ENCODE assay signal across 11 cellular contexts in the genomic region with DNA sequence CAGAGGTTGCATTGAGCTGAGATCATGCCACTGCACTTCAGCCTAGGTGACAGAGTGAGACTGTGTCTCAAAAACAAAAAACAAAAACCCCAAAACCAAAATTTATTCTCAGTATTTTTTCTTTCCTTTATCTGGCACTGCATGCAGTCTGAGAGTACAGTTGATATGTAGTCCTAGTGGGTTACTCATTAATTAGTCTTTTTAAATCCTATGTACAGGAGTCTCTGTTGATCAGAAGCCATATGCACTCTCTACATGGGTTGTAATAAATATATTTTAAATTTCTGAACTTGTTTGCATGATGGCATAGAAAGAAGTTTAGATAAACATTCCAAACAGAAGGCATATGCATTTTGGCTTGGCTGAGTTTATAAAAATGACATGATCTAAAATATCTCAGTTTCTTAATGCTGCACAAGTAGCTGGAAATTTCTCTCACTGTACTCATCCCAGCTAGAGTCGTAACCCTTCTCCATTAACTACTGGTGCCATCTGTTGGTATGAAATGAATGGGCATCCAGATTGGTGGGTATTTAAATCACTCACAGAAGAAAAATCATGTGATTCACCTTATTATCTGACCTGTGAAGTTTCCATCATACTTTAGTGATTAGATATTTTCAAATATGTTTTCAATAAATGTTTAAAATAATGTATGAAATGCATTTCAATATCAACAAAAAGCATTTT.
DNase-seq lines count a peak whose midpoint lies in the region; ATAC-seq, FAIRE-seq and TF ChIP-seq lines count a peak whose summit lies in the region.
"Had no signal": no experiment of that assay in that cellular context is flagged by ENCODE, and none has a peak within 500 bp of the region (broad histone marks: within the 10 kb centered on the region; RNA-seq: fewer than 3 reads in every experiment).

No MANE protein-coding gene starts in this region.

- peaks cover 14% of the 10 kb centered on the region for H3K27me3 ChIP-seq in RWPE2 (ENCODE audit: insufficient read depth, poor library complexity, severe bottlenecking)

- no peak overlapping the region for H3K9ac ChIP-seq in kidney (ENCODE audit: low read length in 2 of 2)

- H3K36me3 ChIP-seq in RWPE2 (ENCODE audit: low read depth) (no peaks in the 10 kb centered on the region), kidney (ENCODE audit: control insufficient read depth in 1 of 2, insufficient read depth in 2 of 2, low read length in 2 of 2) (no peaks in the 10 kb centered on the region)

- intact Hi-C loops in kidney (cut with DNase I), result no loop called here

- peak; percentile 42; the same call in 1 of the 2 replicates for TF ChIP-seq RAD21 in Ishikawa (IDR thresholded peaks at IDR 0.05; ENCODE audit: low read depth)

- H3K9me3 Mint-ChIP-seq in endothelial cell (ENCODE audit: unreplicated experiment), result no peaks in the 10 kb centered on the region
- H3K9me3 Mint-ChIP-seq: activated CD4-positive, alpha-beta memory T cell treated with anti-CD3 and anti-CD28 coated beads, Interleukin-2, amount 10 ng/mL, durations not matched to agents 7 days and 5 days had no signal

- H3K4me1 ChIP-seq in RWPE2 (ENCODE audit: insufficient read depth, poor library complexity, severe bottlenecking), result no peaks in the 10 kb centered on the region
- H3K4me1 ChIP-seq in kidney (ENCODE audit: control insufficient read depth in 1 of 2, insufficient read depth in 1 of 2, low read depth in 1 of 2, low read length in 2 of 2), result no peaks in the 10 kb centered on the region

- no peak overlapping the region for H3K27ac Mint-ChIP-seq in endothelial cell (ENCODE audit: unreplicated experiment)
- H3K27ac Mint-ChIP-seq: activated CD4-positive, alpha-beta memory T cell treated with anti-CD3 and anti-CD28 coated beads, Interleukin-2, amount 10 ng/mL, durations not matched to agents 7 days and 5 days had no signal

- H3K27me3 Mint-ChIP-seq in endothelial cell (ENCODE audit: unreplicated experiment), result no peaks in the 10 kb centered on the region
- H3K27me3 Mint-ChIP-seq: activated CD4-positive, alpha-beta memory T cell treated with anti-CD3 and anti-CD28 coated beads, Interleukin-2, amount 10 ng/mL, durations not matched to agents 7 days and 5 days had no signal

- H3K4me3 Mint-ChIP-seq in endothelial cell (ENCODE audit: unreplicated experiment), result no peak overlapping the region
- H3K4me3 Mint-ChIP-seq: activated CD4-positive, alpha-beta memory T cell treated with anti-CD3 and anti-CD28 coated beads, Interleukin-2, amount 10 ng/mL, durations not matched to agents 7 days and 5 days had no signal

- TF ChIP-seq EP300 in Ishikawa (IDR thresholded peaks at IDR 0.05; ENCODE audit: borderline replicate concordance), result no peak

- H3K4me3 ChIP-seq in RWPE2 (ENCODE audit: severe bottlenecking), result no peak overlapping the region
- H3K4me3 ChIP-seq in kidney (ENCODE audit: low read length in 2 of 2), result no peak overlapping the region
- H3K4me3 ChIP-seq in coronary artery, result no peak overlapping the region

- H3K9me3 ChIP-seq in RWPE2 (ENCODE audit: severe bottlenecking) (no peaks in the 10 kb centered on the region), kidney (ENCODE audit: control insufficient read depth in 1 of 2, low read length in 2 of 2) (no peaks in the 10 kb centered on the region)

- H3K4me1 Mint-ChIP-seq in endothelial cell (ENCODE audit: unreplicated experiment), result no peaks in the 10 kb centered on the region
- H3K4me1 Mint-ChIP-seq: activated CD4-positive, alpha-beta memory T cell treated with anti-CD3 and anti-CD28 coated beads, Interleukin-2, amount 10 ng/mL, durations not matched to agents 7 days and 5 days had no signal

- DNase-seq in A172 (ENCODE audit: low spot score), result peak; percentile 36
- DNase-seq in RWPE2 (ENCODE audit: low spot score), result no peak
- DNase-seq in kidney, result no peak
- DNase-seq in NK-92 (lab: John Stamatoyannopoulos, UW; ENCODE audit: unreplicated experiment), result no peak
- DNase-seq in endothelial cell (ENCODE audit: low spot score), result no peak
- DNase-seq in coronary artery (ENCODE audit: low spot score), result no peak
- DNase-seq: activated CD4-positive, alpha-beta memory T cell treated with anti-CD3 and anti-CD28 coated beads, Interleukin-2, amount 10 ng/mL, durations not matched to agents 7 days and 5 days; amniotic stem cell; HCEC 1CT had no signal

- no peak overlapping the region for H3K27ac ChIP-seq in RWPE2 (ENCODE audit: poor library complexity, severe bottlenecking)
- H3K27ac ChIP-seq in kidney (ENCODE audit: low read depth in 2 of 2, low read length in 2 of 2), result no peak overlapping the region
- H3K27ac ChIP-seq in coronary artery, result no peak overlapping the region

- TF ChIP-seq CTCF in RWPE2 (IDR thresholded peaks at IDR 0.05; ENCODE audit: poor library complexity, severe bottlenecking) (peak; percentile 76), kidney (IDR thresholded peaks at IDR 0.05; ENCODE audit: borderline replicate concordance, extremely low read depth, insufficient read depth) (no peak), endothelial cell (IDR thresholded peaks at IDR 0.05; ENCODE audit: unreplicated experiment) (no peak), coronary artery (IDR thresholded peaks at IDR 0.05) (no peak)

- ATAC-seq in RWPE2 (ENCODE audit: low read depth), result peak; percentile 82
- no peak for ATAC-seq in GM19324 (IDR thresholded peaks at IDR 0.05; ENCODE audit: low FRiP score, unreplicated experiment)

- peak; percentile 47 for FAIRE-seq in kidney (lab: Jason Lieb, UNC)

- no peaks in the 10 kb centered on the region for H3K36me3 Mint-ChIP-seq in endothelial cell (ENCODE audit: low read depth, unreplicated experiment)

TF ChIP-seq in Ishikawa, 13 proteins besides CTCF, POLR2A, EP300 and RAD21:
- no peak for TF ChIP-seq TEAD4 (IDR thresholded peaks at IDR 0.05)
- no peak for TF ChIP-seq FOXM1 (IDR thresholded peaks at IDR 0.05; ENCODE audit: borderline replicate concordance, low read depth)
- TF ChIP-seq CREB1 (IDR thresholded peaks at IDR 0.05; ENCODE audit: low read depth), result no peak
- no peak for TF ChIP-seq YY1 (IDR thresholded peaks at IDR 0.05; ENCODE audit: low read depth)
- TF ChIP-seq, protein P1, sequence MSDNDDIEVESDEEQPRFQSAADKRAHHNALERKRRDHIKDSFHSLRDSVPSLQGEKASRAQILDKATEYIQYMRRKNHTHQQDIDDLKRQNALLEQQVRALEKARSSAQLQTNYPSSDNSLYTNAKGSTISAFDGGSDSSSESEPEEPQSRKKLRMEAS (IDR thresholded peaks at IDR 0.05), result no peak
- TF ChIP-seq NFIC (IDR thresholded peaks at IDR 0.05), result no peak
- TF ChIP-seq, protein P2, sequence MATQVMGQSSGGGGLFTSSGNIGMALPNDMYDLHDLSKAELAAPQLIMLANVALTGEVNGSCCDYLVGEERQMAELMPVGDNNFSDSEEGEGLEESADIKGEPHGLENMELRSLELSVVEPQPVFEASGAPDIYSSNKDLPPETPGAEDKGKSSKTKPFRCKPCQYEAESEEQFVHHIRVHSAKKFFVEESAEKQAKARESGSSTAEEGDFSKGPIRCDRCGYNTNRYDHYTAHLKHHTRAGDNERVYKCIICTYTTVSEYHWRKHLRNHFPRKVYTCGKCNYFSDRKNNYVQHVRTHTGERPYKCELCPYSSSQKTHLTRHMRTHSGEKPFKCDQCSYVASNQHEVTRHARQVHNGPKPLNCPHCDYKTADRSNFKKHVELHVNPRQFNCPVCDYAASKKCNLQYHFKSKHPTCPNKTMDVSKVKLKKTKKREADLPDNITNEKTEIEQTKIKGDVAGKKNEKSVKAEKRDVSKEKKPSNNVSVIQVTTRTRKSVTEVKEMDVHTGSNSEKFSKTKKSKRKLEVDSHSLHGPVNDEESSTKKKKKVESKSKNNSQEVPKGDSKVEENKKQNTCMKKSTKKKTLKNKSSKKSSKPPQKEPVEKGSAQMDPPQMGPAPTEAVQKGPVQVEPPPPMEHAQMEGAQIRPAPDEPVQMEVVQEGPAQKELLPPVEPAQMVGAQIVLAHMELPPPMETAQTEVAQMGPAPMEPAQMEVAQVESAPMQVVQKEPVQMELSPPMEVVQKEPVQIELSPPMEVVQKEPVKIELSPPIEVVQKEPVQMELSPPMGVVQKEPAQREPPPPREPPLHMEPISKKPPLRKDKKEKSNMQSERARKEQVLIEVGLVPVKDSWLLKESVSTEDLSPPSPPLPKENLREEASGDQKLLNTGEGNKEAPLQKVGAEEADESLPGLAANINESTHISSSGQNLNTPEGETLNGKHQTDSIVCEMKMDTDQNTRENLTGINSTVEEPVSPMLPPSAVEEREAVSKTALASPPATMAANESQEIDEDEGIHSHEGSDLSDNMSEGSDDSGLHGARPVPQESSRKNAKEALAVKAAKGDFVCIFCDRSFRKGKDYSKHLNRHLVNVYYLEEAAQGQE (IDR thresholded peaks at IDR 0.05; ENCODE audit: low read depth), result no peak
- no peak for TF ChIP-seq TAF1 (IDR thresholded peaks at IDR 0.05; ENCODE audit: low read depth)
- no peak for TF ChIP-seq ZBTB7A (IDR thresholded peaks at IDR 0.05; ENCODE audit: low read depth)
- TF ChIP-seq, protein P3, sequence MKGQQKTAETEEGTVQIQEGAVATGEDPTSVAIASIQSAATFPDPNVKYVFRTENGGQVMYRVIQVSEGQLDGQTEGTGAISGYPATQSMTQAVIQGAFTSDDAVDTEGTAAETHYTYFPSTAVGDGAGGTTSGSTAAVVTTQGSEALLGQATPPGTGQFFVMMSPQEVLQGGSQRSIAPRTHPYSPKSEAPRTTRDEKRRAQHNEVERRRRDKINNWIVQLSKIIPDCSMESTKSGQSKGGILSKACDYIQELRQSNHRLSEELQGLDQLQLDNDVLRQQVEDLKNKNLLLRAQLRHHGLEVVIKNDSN (IDR thresholded peaks at IDR 0.05), result no peak
- no peak for TF ChIP-seq CEBPB (IDR thresholded peaks at IDR 0.05)
- TF ChIP-seq EGR1 (IDR thresholded peaks at IDR 0.05), result no peak
- TF ChIP-seq TCF12 (IDR thresholded peaks at IDR 0.05; ENCODE audit: low read depth), result no peak
